Comparison of ENCODE assay signal across 16 cellular contexts in the genomic region with DNA sequence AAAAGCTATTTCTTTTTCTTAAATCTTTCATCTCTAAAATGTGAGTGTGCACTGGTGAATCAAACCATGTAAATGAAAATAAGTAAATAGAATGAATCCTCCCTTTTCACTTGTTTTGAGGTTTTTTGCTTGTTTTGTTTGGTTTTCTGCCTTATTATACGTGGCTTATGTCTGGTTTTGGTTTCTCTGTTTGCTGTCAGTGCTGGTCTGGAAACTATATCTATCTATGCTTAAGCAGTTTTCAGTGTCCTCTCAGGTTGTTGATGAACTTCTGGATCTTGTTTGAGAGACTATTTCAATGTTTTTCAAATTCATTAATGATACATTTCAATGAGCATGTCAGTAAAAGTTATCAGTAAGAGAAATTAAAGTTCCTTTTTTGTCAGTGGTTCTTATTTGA. TPM values are rescaled to one million over a fixed set of nuclear protein-coding genes. Genes with fewer than 3 reads are reported as not detected.
DNase-seq lines count a peak whose midpoint lies in the region; ATAC-seq, FAIRE-seq and TF ChIP-seq lines count a peak whose summit lies in the region.
"Had no signal": no experiment of that assay in that cellular context is flagged by ENCODE, and none has a peak within 500 bp of the region (broad histone marks: within the 10 kb centered on the region; RNA-seq: fewer than 3 reads in every experiment).

No MANE protein-coding gene starts in this region.

- CTCF ChIA-PET in activated CD4-positive, alpha-beta T cell treated with anti-CD3 and anti-CD28 coated beads, Interleukin-2, amount 10 ng/mL, durations not matched to agents 7 days and 5 days (lab: Charles Lee): no interaction called here

- H3K9me3 Mint-ChIP-seq in activated CD4-positive, alpha-beta T cell treated with anti-CD3 and anti-CD28 coated beads, Interleukin-2, amount 10 ng/mL, durations not matched to agents 24 days and 14 days: no peaks in the 10 kb centered on the region
- no peaks in the 10 kb centered on the region for H3K9me3 Mint-ChIP-seq in activated CD4-positive, alpha-beta T cell treated with anti-CD3 and anti-CD28 coated beads, Interleukin-2, amount 10 ng/mL, durations not matched to agents 7 days and 5 days
- no peaks in the 10 kb centered on the region for H3K9me3 Mint-ChIP-seq in activated T-helper 17 cell treated with anti-CD3 and anti-CD28 coated beads, Interleukin-2, amount 50 U/mL, for 72 hours
- H3K9me3 Mint-ChIP-seq: CD8-positive, alpha-beta memory T cell; HFFc6 had no signal

- no peak overlapping the region for H3K27ac ChIP-seq in vagina
- H3K27ac ChIP-seq: 22Rv1, BLaER1 had no signal

- no peak for TF ChIP-seq CTCF in vagina (IDR thresholded peaks at IDR 0.05)

- TF ChIP-seq POLR2A in GM12892 (IDR thresholded peaks at IDR 0.05; ENCODE audit: low read depth, low read length) (no peak), vagina (IDR thresholded peaks at IDR 0.05) (no peak)

- FAIRE-seq in GM12892 (lab: Jason Lieb, UNC): peak; percentile 61
- FAIRE-seq in frontal cortex (lab: Jason Lieb, UNC): peak; percentile 15
- FAIRE-seq: GM12891 had no signal

- H3K4me3 Mint-ChIP-seq in activated CD4-positive, alpha-beta T cell treated with anti-CD3 and anti-CD28 coated beads, Interleukin-2, amount 10 ng/mL, durations not matched to agents 24 days and 14 days: no peak overlapping the region
- H3K4me3 Mint-ChIP-seq in activated CD4-positive, alpha-beta T cell treated with anti-CD3 and anti-CD28 coated beads, Interleukin-2, amount 10 ng/mL, durations not matched to agents 7 days and 5 days: no peak overlapping the region
- no peak overlapping the region for H3K4me3 Mint-ChIP-seq in activated T-helper 17 cell treated with anti-CD3 and anti-CD28 coated beads, Interleukin-2, amount 50 U/mL, for 72 hours
- H3K4me3 Mint-ChIP-seq: CD8-positive, alpha-beta memory T cell; HFFc6 had no signal

- no peaks in the 10 kb centered on the region for H3K9me3 ChIP-seq in vagina
- H3K9me3 ChIP-seq: BLaER1 had no signal

- peak overlapping the region; percentile 2 for H3K27ac Mint-ChIP-seq in activated CD4-positive, alpha-beta T cell treated with anti-CD3 and anti-CD28 coated beads, Interleukin-2, amount 10 ng/mL, durations not matched to agents 24 days and 14 days
- H3K27ac Mint-ChIP-seq in activated CD4-positive, alpha-beta T cell treated with anti-CD3 and anti-CD28 coated beads, Interleukin-2, amount 10 ng/mL, durations not matched to agents 7 days and 5 days: no peak overlapping the region
- peak overlapping the region; percentile 49 for H3K27ac Mint-ChIP-seq in activated T-helper 17 cell treated with anti-CD3 and anti-CD28 coated beads, Interleukin-2, amount 50 U/mL, for 72 hours
- H3K27ac Mint-ChIP-seq: HFFc6 had no signal

- peaks cover 20% of the 10 kb centered on the region for H3K4me1 Mint-ChIP-seq in activated CD4-positive, alpha-beta T cell treated with anti-CD3 and anti-CD28 coated beads, Interleukin-2, amount 10 ng/mL, durations not matched to agents 24 days and 14 days
- H3K4me1 Mint-ChIP-seq in activated CD4-positive, alpha-beta T cell treated with anti-CD3 and anti-CD28 coated beads, Interleukin-2, amount 10 ng/mL, durations not matched to agents 7 days and 5 days: peaks cover 13% of the 10 kb centered on the region
- H3K4me1 Mint-ChIP-seq in activated T-helper 17 cell treated with anti-CD3 and anti-CD28 coated beads, Interleukin-2, amount 50 U/mL, for 72 hours: peaks cover 12% of the 10 kb centered on the region

- no peak for DNase-seq in activated CD4-positive, alpha-beta T cell treated with anti-CD3 and anti-CD28 coated beads, Interleukin-2, amount 10 ng/mL, durations not matched to agents 24 days and 14 days
- DNase-seq in activated CD4-positive, alpha-beta T cell treated with anti-CD3 and anti-CD28 coated beads, Interleukin-2, amount 10 ng/mL, durations not matched to agents 7 days and 5 days: no peak
- no peak for DNase-seq in GM12892 (ENCODE audit: insufficient read length)
- DNase-seq in frontal cortex (ENCODE audit: low spot score in 2 of 2): no peak
- DNase-seq in vagina (ENCODE audit: extremely low spot score in 2 of 2): no peak
- DNase-seq: CD8-positive, alpha-beta memory T cell; DMS 273 treated with DMSO at 0.1 percent for 48 hours; DMS79; HCEC 1CT; HFFc6 had no signal

- peaks cover 28% of the 10 kb centered on the region for H3K36me3 Mint-ChIP-seq in activated CD4-positive, alpha-beta T cell treated with anti-CD3 and anti-CD28 coated beads, Interleukin-2, amount 10 ng/mL, durations not matched to agents 24 days and 14 days (ENCODE audit: low read depth)
- H3K36me3 Mint-ChIP-seq in activated CD4-positive, alpha-beta T cell treated with anti-CD3 and anti-CD28 coated beads, Interleukin-2, amount 10 ng/mL, durations not matched to agents 7 days and 5 days (ENCODE audit: low read depth): peaks cover 32% of the 10 kb centered on the region
- peaks cover 68% of the 10 kb centered on the region for H3K36me3 Mint-ChIP-seq in activated T-helper 17 cell treated with anti-CD3 and anti-CD28 coated beads, Interleukin-2, amount 50 U/mL, for 72 hours (ENCODE audit: low read depth)

- peak; percentile 18 for ATAC-seq in activated T-helper 17 cell treated with anti-CD3 and anti-CD28 coated beads, Interleukin-2, amount 50 U/mL, for 72 hours (replicated peaks)
- no peak for ATAC-seq in GM21390 (IDR thresholded peaks at IDR 0.05; ENCODE audit: unreplicated experiment)
- ATAC-seq in HG03139 (IDR thresholded peaks at IDR 0.05; ENCODE audit: unreplicated experiment): no peak

- no peaks in the 10 kb centered on the region for H3K27me3 Mint-ChIP-seq in activated CD4-positive, alpha-beta T cell treated with anti-CD3 and anti-CD28 coated beads, Interleukin-2, amount 10 ng/mL, durations not matched to agents 24 days and 14 days
- no peaks in the 10 kb centered on the region for H3K27me3 Mint-ChIP-seq in activated CD4-positive, alpha-beta T cell treated with anti-CD3 and anti-CD28 coated beads, Interleukin-2, amount 10 ng/mL, durations not matched to agents 7 days and 5 days
- no peaks in the 10 kb centered on the region for H3K27me3 Mint-ChIP-seq in activated T-helper 17 cell treated with anti-CD3 and anti-CD28 coated beads, Interleukin-2, amount 50 U/mL, for 72 hours
- H3K27me3 Mint-ChIP-seq: CD8-positive, alpha-beta memory T cell had no signal

- H3K4me1 ChIP-seq in vagina: peaks cover 13% of the 10 kb centered on the region
- H3K4me1 ChIP-seq: BLaER1 had no signal

- intact Hi-C loops in activated CD4-positive, alpha-beta T cell treated with anti-CD3 and anti-CD28 coated beads, Interleukin-2, amount 10 ng/mL, durations not matched to agents 24 days and 14 days (cut with micrococcal nuclease): no loop called here
- intact Hi-C loops in vagina (cut with DNase I): no loop called here

- POLR2A ChIA-PET in activated CD4-positive, alpha-beta T cell treated with anti-CD3 and anti-CD28 coated beads, Interleukin-2, amount 10 ng/mL, durations not matched to agents 7 days and 5 days (lab: Charles Lee): no interaction called here

- H3K4me3 ChIP-seq in vagina: no peak overlapping the region
- H3K4me3 ChIP-seq: BLaER1 had no signal

- H3K36me3 ChIP-seq in vagina: peaks cover 0 to 16% of the 10 kb centered on the region in 2 donors

- no peaks in the 10 kb centered on the region for H3K27me3 ChIP-seq in vagina
- H3K27me3 ChIP-seq: BLaER1 had no signal

RNA-seq across cellular contexts. Expression of a gene that starts 48.1 kb away (rescaled TPM):
- 14.0 and 16.4 TPM in 2 replicates for total RNA-seq in activated CD4-positive, alpha-beta T cell treated with anti-CD3 and anti-CD28 coated beads, Interleukin-2, amount 10 ng/mL, durations not matched to agents 24 days and 14 days
- total RNA-seq in activated CD4-positive, alpha-beta T cell treated with anti-CD3 and anti-CD28 coated beads, Interleukin-2, amount 10 ng/mL, durations not matched to agents 7 days and 5 days: 1 to 10 TPM; 8.6 to 9.1 TPM
- 2.5 TPM for polyA plus RNA-seq in GM12892 (2012; ENCODE audit: missing spikeins)
- 10 to 100 TPM; 26.8 to 41.9 TPM for total RNA-seq in activated T-helper 17 cell treated with anti-CD3 and anti-CD28 coated beads, Interleukin-2, amount 50 U/mL, for 72 hours
- 0.82 TPM for total RNA-seq in frontal cortex
- 3.9 TPM for total RNA-seq in vagina
